Comparison of ENCODE assay signal across 1 cellular context in genomic region chr1:51266181-51266580, GRCh38.
A peak's percentile ranks its signal among the peaks of the same experiment; 100 is the strongest.
TF ChIP-seq lines count a peak whose summit lies in the region.

No MANE protein-coding gene starts in this region.

TF ChIP-seq in HEK293, 187 proteins besides CTCF, POLR2A, EP300 and RAD21 (continued from another document):
- TF ChIP-seq ZNF280D (tag by site-specific recombination; IDR thresholded peaks at IDR 0.05) = no peak
- TF ChIP-seq PRDM6 (tag by site-specific recombination; IDR thresholded peaks at IDR 0.05) = 0 out of 2 replicates have a peak, but pooled peaks have one; percentile 15
- no peak for TF ChIP-seq ZNF610 (tag by site-specific recombination; IDR thresholded peaks at IDR 0.05; ENCODE audit: borderline replicate concordance)
- TF ChIP-seq ZNF121 (tag by site-specific recombination; IDR thresholded peaks at IDR 0.05) = no peak
- TF ChIP-seq ZNF621 (tag by site-specific recombination; IDR thresholded peaks at IDR 0.05) = no peak
- TF ChIP-seq PRDM1 (tag by site-specific recombination; IDR thresholded peaks at IDR 0.05) = peak; percentile 67
- TF ChIP-seq PRDM10 (tag by site-specific recombination; IDR thresholded peaks at IDR 0.05) = peak; percentile 54
- TF ChIP-seq WT1 (tag by site-specific recombination; IDR thresholded peaks at IDR 0.05) = no peak
